In genomic region chr17:64965826-64966283, GRCh38 we compare ENCODE assay signal across 8 cellular contexts. TPM values are rescaled to one million over a fixed set of nuclear protein-coding genes. Genes with fewer than 3 reads are reported as not detected.
DNase-seq lines count a peak whose midpoint lies in the region; ATAC-seq and TF ChIP-seq lines count a peak whose summit lies in the region.
"Not testable (repeated sequence)": the region's sequence is repeated elsewhere in the genome, so short reads cannot be mapped to it uniquely, and the experiment has no call there.

No MANE protein-coding gene starts in this region.

- H3K4me3 Mint-ChIP-seq in stimulated activated naive CD8-positive, alpha-beta T cell treated with anti-CD3 and anti-CD28 coated beads, Interleukin-15, Interleukin-2, amounts not matched to agents 100 ng/mL and 50 ng/mL, for 24 hours = peak overlapping the region; percentile 84

- TF ChIP-seq CTCF in foreskin keratinocyte (conservative IDR thresholded peaks at IDR 0.05) = peak; percentile 60

- not testable (repeated sequence) for H3K23ac ChIP-seq in neuronal stem cell (ENCODE audit: low read depth, low read length, poor library complexity)

- not testable (repeated sequence) for H3K9me3 ChIP-seq in ES-I3 (ENCODE audit: control insufficient read depth, insufficient read depth, low read length); neuronal stem cell (replicated peaks in 1 of 2; ENCODE audit: control insufficient read depth in 2 of 2, insufficient read depth in 1 of 2, low read depth in 1 of 2, low read length in 2 of 2)

- not testable (repeated sequence) for H3K27ac ChIP-seq in foreskin keratinocyte; neuronal stem cell (replicated peaks; ENCODE audit: low read length)

- H3K4me2 ChIP-seq in neuronal stem cell (ENCODE audit: insufficient read depth, low read length, poor library complexity, severe bottlenecking) = peak overlapping the region; percentile 33

- H3K18ac ChIP-seq in neuronal stem cell (ENCODE audit: low read length) = peak overlapping the region; percentile 76

- H3K36me3 ChIP-seq in ES-I3 (ENCODE audit: insufficient read depth, low read length); neuronal stem cell (replicated peaks in 1 of 2; ENCODE audit: control insufficient read depth in 2 of 2, insufficient read depth in 2 of 2, low read length in 2 of 2): not testable (repeated sequence)

- not testable (repeated sequence) for H3K9me3 Mint-ChIP-seq in stimulated activated naive CD8-positive, alpha-beta T cell treated with anti-CD3 and anti-CD28 coated beads, Interleukin-15, Interleukin-2, amounts not matched to agents 100 ng/mL and 50 ng/mL, for 24 hours

- H3K27me3 ChIP-seq in foreskin keratinocyte; neuronal stem cell (ENCODE audit: control insufficient read depth in 3 of 3, insufficient read depth in 3 of 3, low read depth in 1 of 3, low read length in 3 of 3): not testable (repeated sequence)

- not testable (repeated sequence) for H2BK12ac ChIP-seq in neuronal stem cell (ENCODE audit: low read length)

- H2BK15ac ChIP-seq in neuronal stem cell (ENCODE audit: low read length) = not testable (repeated sequence)

- H2AK5ac ChIP-seq in neuronal stem cell (ENCODE audit: low read depth, low read length) = not testable (repeated sequence)

- not testable (repeated sequence) for H4K91ac ChIP-seq in neuronal stem cell (ENCODE audit: low read depth, low read length, poor library complexity)

- H3K27ac Mint-ChIP-seq in stimulated activated naive CD8-positive, alpha-beta T cell treated with anti-CD3 and anti-CD28 coated beads, Interleukin-15, Interleukin-2, amounts not matched to agents 100 ng/mL and 50 ng/mL, for 24 hours = peak overlapping the region; percentile 93

- not testable (repeated sequence) for H3K14ac ChIP-seq in neuronal stem cell (ENCODE audit: low read length)

- H3K4me1 Mint-ChIP-seq in stimulated activated naive CD8-positive, alpha-beta T cell treated with anti-CD3 and anti-CD28 coated beads, Interleukin-15, Interleukin-2, amounts not matched to agents 100 ng/mL and 50 ng/mL, for 24 hours (ENCODE audit: low read depth) = peaks cover 83% of the 10 kb centered on the region

- peak; percentile 70 for DNase-seq in Jurkat, Clone E6-1 (ENCODE audit: low read depth, low spot score)
- DNase-seq in activated T-helper 9 cell treated with anti-CD3 and anti-CD28 coated beads, Interleukin-2, amount 50 U/mL, for 16 hours (ENCODE audit: low read depth) = peak; percentile 76
- peak; percentile 35 to 68 for DNase-seq in foreskin keratinocyte
- DNase-seq in neuronal stem cell (ENCODE audit: low spot score) = not testable (repeated sequence)

- H2AFZ ChIP-seq in neuronal stem cell (ENCODE audit: low read length) = peak overlapping the region; percentile 89

- H3K79me1 ChIP-seq in neuronal stem cell (ENCODE audit: low read depth, low read length) = not testable (repeated sequence)

- H3K4me1 ChIP-seq in ES-I3 (ENCODE audit: insufficient read depth, low read length); foreskin keratinocyte: not testable (repeated sequence)
- H3K4me1 ChIP-seq in neuronal stem cell (ENCODE audit: control insufficient read depth in 2 of 2, insufficient read depth in 1 of 2, low read depth in 1 of 2, low read length in 2 of 2) = peaks cover 1 to 12% of the 10 kb centered on the region in 2 donors

- no CpG with 5 or more reads among the region's 40 CpGs for WGBS in neuronal stem cell (ENCODE audit: extremely low coverage in 2 of 2, insufficient read length in 2 of 2, insufficient replicate concordance in 1 of 2), 2 donors

- H3K36me3 Mint-ChIP-seq in stimulated activated naive CD8-positive, alpha-beta T cell treated with anti-CD3 and anti-CD28 coated beads, Interleukin-15, Interleukin-2, amounts not matched to agents 100 ng/mL and 50 ng/mL, for 24 hours (ENCODE audit: low read depth) = not testable (repeated sequence)

- H3K4ac ChIP-seq in neuronal stem cell (ENCODE audit: low read length) = not testable (repeated sequence)

- peak overlapping the region; percentile 16; the same call in 1 of the 2 replicates for H3K9ac ChIP-seq in ES-I3 (ENCODE audit: low read depth, low read length)
- H3K9ac ChIP-seq in neuronal stem cell (ENCODE audit: low read depth, low read length, poor library complexity) = not testable (repeated sequence)

- not testable (repeated sequence) for H2BK120ac ChIP-seq in neuronal stem cell (ENCODE audit: low read depth, low read length)

- not testable (repeated sequence) for H4K8ac ChIP-seq in neuronal stem cell (ENCODE audit: low read depth, low read length)

- H2BK5ac ChIP-seq in neuronal stem cell (ENCODE audit: low read length) = not testable (repeated sequence)

- TF ChIP-seq POLR2A in Raji (IDR thresholded peaks at IDR 0.05; ENCODE audit: insufficient read depth, low read depth, low read length) = peak; percentile 47

- not testable (repeated sequence) for H3K27me3 Mint-ChIP-seq in stimulated activated naive CD8-positive, alpha-beta T cell treated with anti-CD3 and anti-CD28 coated beads, Interleukin-15, Interleukin-2, amounts not matched to agents 100 ng/mL and 50 ng/mL, for 24 hours

- ATAC-seq in GM21825 (IDR thresholded peaks at IDR 0.05; ENCODE audit: unreplicated experiment) (peak; percentile 92), foreskin keratinocyte (peak; percentile 95)

- peak overlapping the region; percentile 34 for H3K4me3 ChIP-seq in Jurkat, Clone E6-1 (ENCODE audit: low read length)
- peak overlapping the region; percentile 46 to 60 for H3K4me3 ChIP-seq in neuronal stem cell (ENCODE audit: low read length in 2 of 2)

RNA-seq across cellular contexts. Expression of gene LRRC37A3, which starts 46.6 kb away (rescaled TPM):
- 9.0 TPM for polyA plus RNA-seq in Jurkat, Clone E6-1 (2012; ENCODE audit: insufficient read depth, insufficient read length)
- 0.75 and 1.4 TPM in 2 replicates for total RNA-seq in foreskin keratinocyte
- polyA plus RNA-seq in foreskin keratinocyte = 0.27 and 0.49 TPM in 2 replicates
- polyA plus RNA-seq in neuronal stem cell (2013, experiment 1 of 2) = 3.1 TPM
- 4.3 TPM for polyA plus RNA-seq in neuronal stem cell (2013, experiment 2 of 2)
